In genomic region chr14:99605299-99605961, GRCh38 we compare ENCODE assay signal across 8 cellular contexts. TPM values are rescaled to one million over a fixed set of nuclear protein-coding genes. Genes with fewer than 3 reads are reported as not detected.
A peak's percentile ranks its signal among the peaks of the same experiment; 100 is the strongest.
DNase-seq lines count a peak whose midpoint lies in the region; ATAC-seq and TF ChIP-seq lines count a peak whose summit lies in the region.

No MANE protein-coding gene starts in this region.

- H3K4me3 ChIP-seq in dorsolateral prefrontal cortex (peak overlapping the region; percentile 57 to 96 (median 87)), lung (peak overlapping the region; percentile 66)

- H3K9me3 ChIP-seq in lung (ENCODE audit: control insufficient read depth in 2 of 2, insufficient read depth in 1 of 2, low read length in 1 of 2), result no peaks in the 10 kb centered on the region

- ATAC-seq in HG03095 (IDR thresholded peaks at IDR 0.05; ENCODE audit: unreplicated experiment) (peak; percentile 27), lung (ENCODE audit: insufficient read depth, low FRiP score) (peak; percentile 7), HG03520 (IDR thresholded peaks at IDR 0.05; ENCODE audit: unreplicated experiment) (no peak)

- H3K27ac ChIP-seq in dorsolateral prefrontal cortex, result peak overlapping the region in 52 of 59 donors; percentile 2 to 92 (median 84)
- H3K27ac ChIP-seq in lung (ENCODE audit: low read depth in 1 of 2, low read length in 1 of 2), result peak overlapping the region; percentile 85 to 89

- intact Hi-C loops in dorsolateral prefrontal cortex (cut with DNase I), result no loop called here

- no peaks in the 10 kb centered on the region for H3K36me3 ChIP-seq in lung (ENCODE audit: control insufficient read depth in 2 of 2, insufficient read depth in 2 of 2, low read length in 2 of 2)

- 3 to 4% methylated on average over 37 to 38 of the region's 38 CpGs for WGBS in lung, 2 donors

- DNase-seq in DMS 273 (lab: John Stamatoyannopoulos, UW; ENCODE audit: unreplicated experiment) (peak; percentile 91), NCI-H510A treated with DMSO at 0.1 percent for 48 hours (lab: John Stamatoyannopoulos, UW) (peak; percentile 56), dorsolateral prefrontal cortex (peak; percentile 46 to 79 (median 66)), lung (ENCODE audit: low spot score) (peak; percentile 45)
- peak; percentile 81 to 84 for DNase-seq in activated CD4-positive, alpha-beta T cell treated with anti-CD3 and anti-CD28 coated beads, Interleukin-2, amount 50 U/mL, for 4 hours
- DNase-seq in stimulated activated CD8-positive, alpha-beta memory T cell treated with anti-CD3 and anti-CD28 coated beads, Interleukin-12 subunit alpha, Interleukin-12 subunit beta, amount 100 ng/mL, for 24 hours (ENCODE audit: extremely low read depth), result peak; percentile 35

- TF ChIP-seq CTCF in dorsolateral prefrontal cortex (IDR thresholded peaks at IDR 0.05 in 54 of 56, conservative IDR thresholded peaks at IDR 0.05 in 2 of 56; ENCODE audit: low read depth in 1 of 56, partially characterized antibody in 56 of 56) (peak in 3 of 56 donors; percentile 2 to 10 (median 5)), lung (IDR thresholded peaks at IDR 0.05; ENCODE audit: control extremely low read depth, extremely low read depth) (no peak)

- H3K4me1 ChIP-seq in lung (ENCODE audit: control insufficient read depth in 2 of 2, insufficient read depth in 2 of 2, low read length in 2 of 2), result peaks cover 8 to 20% of the 10 kb centered on the region in 2 donors

- H3K27me3 ChIP-seq in dorsolateral prefrontal cortex, result no peaks in the 10 kb centered on the region
- H3K27me3 ChIP-seq in lung (ENCODE audit: control insufficient read depth, insufficient read depth), result no peaks in the 10 kb centered on the region

RNA-seq across cellular contexts. Expression of gene CCDC85C, which starts 1.4 kb away (rescaled TPM):
- total RNA-seq in dorsolateral prefrontal cortex (10 to 100 TPM; 16.6 to 63.8 (median 29.8) TPM), lung (10 to 100 TPM in 1 of 2 donors, 1 to 10 TPM in 1; 2.8 to 19.8 TPM)
- 10 to 100 TPM; 16.0 to 19.2 TPM for polyA plus RNA-seq in lung

RNA-seq across cellular contexts. Expression of gene HHIPL1, which starts 39.5 kb away (rescaled TPM):
- 10 to 100 TPM in 118 of 120 experiments, 1 to 10 TPM in 2; 8.6 to 35.8 (median 18.2) TPM for total RNA-seq in dorsolateral prefrontal cortex
- 1 to 10 TPM; 1.7 to 4.0 TPM for total RNA-seq in lung
- under 1 TPM; 0.31 to 0.64 TPM for polyA plus RNA-seq in lung

Comparison
In these comparisons a context has a peak if more than half of its experiments do, and no peak if none do; other contexts are left out.
1. DNase-seq: peak in every context shown above with its lines; median percentile 91 in DMS 273; 82 in activated CD4-positive, alpha-beta T cell treated with anti-CD3 and anti-CD28 coated beads, Interleukin-2, amount 50 U/mL, for 4 hours; 66 in dorsolateral prefrontal cortex; 56 in NCI-H510A treated with DMSO at 0.1 percent for 48 hours; 45 in lung; 35 in stimulated activated CD8-positive, alpha-beta memory T cell treated with anti-CD3 and anti-CD28 coated beads, Interleukin-12 subunit alpha, Interleukin-12 subunit beta, amount 100 ng/mL, for 24 hours.